ENCODE assay signal across 31 cellular contexts in the genomic region with DNA sequence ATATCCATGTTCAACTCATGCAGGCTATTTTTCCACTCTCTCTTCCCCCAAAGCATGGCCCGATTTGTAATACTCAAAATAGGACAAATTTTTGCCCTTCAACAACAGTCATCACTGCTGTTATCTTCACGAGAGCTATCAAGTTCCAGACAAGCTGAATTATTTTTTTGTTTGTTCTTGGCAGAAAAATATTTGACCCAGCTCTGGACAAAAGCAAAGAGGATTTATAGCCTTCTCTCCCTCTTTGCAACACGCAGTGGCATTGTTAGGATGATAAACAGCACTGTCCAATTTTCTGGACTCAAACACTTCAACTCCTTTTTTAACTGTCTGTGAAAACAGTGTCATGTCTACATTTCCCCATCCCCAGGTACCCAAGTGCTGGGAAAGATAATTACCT.
DNase-seq lines count a peak whose midpoint lies in the region; ATAC-seq and TF ChIP-seq lines count a peak whose summit lies in the region.
"Had no signal": no experiment of that assay in that cellular context is flagged by ENCODE, and none has a peak within 500 bp of the region (broad histone marks: within the 10 kb centered on the region; RNA-seq: fewer than 3 reads in every experiment).

No MANE protein-coding gene starts in this region.

- H3K79me2 ChIP-seq in OCI-LY1 (ENCODE audit: insufficient read depth, low read length), result no peaks in the 10 kb centered on the region
- H3K79me2 ChIP-seq in smooth muscle cell (ENCODE audit: low read depth), result no peaks in the 10 kb centered on the region

- H3K9ac ChIP-seq in OCI-LY1 (ENCODE audit: low read length), result peak overlapping the region; percentile 25; the same call in 1 of the 2 replicates
- no peak overlapping the region for H3K9ac ChIP-seq in smooth muscle cell (ENCODE audit: low read depth)

- H3K27me3 ChIP-seq in OCI-LY1 (ENCODE audit: insufficient read depth, low read length) (no peaks in the 10 kb centered on the region), smooth muscle cell (ENCODE audit: low read depth) (no peaks in the 10 kb centered on the region)
- H3K27me3 ChIP-seq: brain microvascular endothelial cell, dorsolateral prefrontal cortex, esophagus muscularis mucosa, neutrophil, tibial artery had no signal

- no peak for TF ChIP-seq CTCF in OCI-LY1 (IDR thresholded peaks at IDR 0.05; ENCODE audit: low read length)
- TF ChIP-seq CTCF in smooth muscle cell (IDR thresholded peaks at IDR 0.05; ENCODE audit: borderline replicate concordance, insufficient read depth, poor library complexity, severe bottlenecking), result no peak

- peak overlapping the region; percentile 57; the same call in 1 of the 2 replicates for H2AFZ ChIP-seq in OCI-LY1 (ENCODE audit: low read length)
- peak overlapping the region; percentile 11 for H2AFZ ChIP-seq in smooth muscle cell (ENCODE audit: low read depth)

- no peaks in the 10 kb centered on the region for H3K9me2 ChIP-seq in OCI-LY1 (ENCODE audit: low read depth, low read length)

- no peaks in the 10 kb centered on the region for H4K20me1 ChIP-seq in OCI-LY1 (ENCODE audit: insufficient read depth, low read length)
- H4K20me1 ChIP-seq in smooth muscle cell (ENCODE audit: low read depth), result no peaks in the 10 kb centered on the region

- H3K4me1 ChIP-seq in OCI-LY1 (ENCODE audit: insufficient read depth, low read length, severe bottlenecking) (peaks cover 60% of the 10 kb centered on the region), smooth muscle cell (ENCODE audit: low read depth) (no peaks in the 10 kb centered on the region)
- H3K4me1 ChIP-seq: esophagus muscularis mucosa, foreskin keratinocyte, heart right ventricle, tibial artery had no signal

- DNase-seq in NCI-H345 (lab: John Stamatoyannopoulos, UW) (peak; percentile 37), NCI-H345 treated with DMSO at 0.1 percent for 48 hours (lab: John Stamatoyannopoulos, UW; ENCODE audit: unreplicated experiment) (no peak), NCI-H2029 (lab: John Stamatoyannopoulos, UW) (peak; percentile 60), smooth muscle cell (lab: John Stamatoyannopoulos, UW; ENCODE audit: unreplicated experiment) (no peak), HPDE6-E6E7 (ENCODE audit: extremely low spot score) (no peak)
- DNase-seq: activated CD4-positive, alpha-beta T cell treated with anti-CD3 and anti-CD28 coated beads, Interleukin-2, amount 10 ng/mL, durations not matched to agents 24 days and 14 days; activated CD8-positive, alpha-beta memory T cell treated with anti-CD3 and anti-CD28 coated beads for 24 hours; activated effector memory CD4-positive, alpha-beta T cell treated with Interleukin-2 at 50 U/mL for 16 hours; activated T-cell treated with anti-CD3 and anti-CD28 coated beads for 4 hours; amygdala; brain microvascular endothelial cell; CD4-positive, alpha-beta memory T cell; dorsolateral prefrontal cortex; foreskin keratinocyte; HCEC 1CT; heart right ventricle; kidney; naive B cell; NCI-H187 treated with DMSO at 0.1 percent for 48 hours; NCI-H524 treated with DMSO at 0.1 percent for 48 hours; stimulated activated CD4-positive, alpha-beta T cell treated with anti-CD3 and anti-CD28 coated beads, Interleukin-12 subunit alpha, Interleukin-12 subunit beta, amount 100 ng/mL, for 4 hours; stimulated activated CD4-positive, alpha-beta T cell treated with anti-CD3 and anti-CD28 coated beads, Interleukin-2, amount 100 ng/mL, for 48 hours; T-cell; tibial artery had no signal

- no peaks in the 10 kb centered on the region for H3F3A ChIP-seq in OCI-LY1 (ENCODE audit: insufficient read depth, low read length)
- no peaks in the 10 kb centered on the region for H3F3A ChIP-seq in smooth muscle cell (ENCODE audit: low read depth)

- H3K4me3 ChIP-seq in OCI-LY1 (ENCODE audit: low read depth, low read length, poor library complexity, severe bottlenecking) (peak overlapping the region; percentile 27), smooth muscle cell (no peak overlapping the region)
- H3K4me3 ChIP-seq: dorsolateral prefrontal cortex, esophagus muscularis mucosa, heart right ventricle, tibial artery had no signal

- H3K4me2 ChIP-seq in OCI-LY1 (ENCODE audit: low read length) (peak overlapping the region; percentile 40), smooth muscle cell (no peak overlapping the region)

- WGBS in smooth muscle cell (ENCODE audit: low lambda C conversion rate), result 70% methylated on average over 3 of the region's 3 CpGs

- H3K36me3 ChIP-seq in OCI-LY1 (ENCODE audit: insufficient read depth, low read length), result no peaks in the 10 kb centered on the region
- no peaks in the 10 kb centered on the region for H3K36me3 ChIP-seq in smooth muscle cell (ENCODE audit: low read depth)
- H3K36me3 ChIP-seq: brain microvascular endothelial cell, esophagus muscularis mucosa, tibial artery had no signal

- ATAC-seq in HG02678 (IDR thresholded peaks at IDR 0.05; ENCODE audit: unreplicated experiment), result no peak
- no peak for ATAC-seq in GM18517 (IDR thresholded peaks at IDR 0.05; ENCODE audit: unreplicated experiment)
- ATAC-seq: activated naive CD4-positive, alpha-beta T cell treated with anti-CD3 and anti-CD28 coated beads, Interleukin-2, amount 50 U/mL, for 72 hours; foreskin keratinocyte; heart right ventricle; sciatic nerve; T-cell had no signal

- peak overlapping the region; percentile 29 for H3K27ac ChIP-seq in OCI-LY1 (ENCODE audit: low read depth, low read length, poor library complexity, severe bottlenecking)
- H3K27ac ChIP-seq in smooth muscle cell (ENCODE audit: low read depth), result no peak overlapping the region
- H3K27ac ChIP-seq: brain microvascular endothelial cell, esophagus muscularis mucosa, foreskin keratinocyte, heart right ventricle, neutrophil, tibial artery had no signal

- H3K9me3 ChIP-seq in OCI-LY1 (ENCODE audit: low read length) (no peaks in the 10 kb centered on the region), smooth muscle cell (replicated peaks; ENCODE audit: low read depth) (no peaks in the 10 kb centered on the region)
- H3K9me3 ChIP-seq: esophagus muscularis mucosa, heart right ventricle, neutrophil, tibial artery had no signal

Comparison
In these comparisons a context has a peak if more than half of its experiments do, and no peak if none do; other contexts are left out.
1. DNase-seq: peak in NCI-H345 (single experiment) and NCI-H2029 (single experiment); none in NCI-H345 treated with DMSO at 0.1 percent for 48 hours (single experiment), smooth muscle cell (single experiment) and HPDE6-E6E7 (single experiment).